9 cellular contexts compared by ENCODE assay signal in genomic region chr1:205823260-205823659, GRCh38. TPM values are rescaled to one million over a fixed set of nuclear protein-coding genes. Genes with fewer than 3 reads are reported as not detected.
DNase-seq lines count a peak whose midpoint lies in the region; ATAC-seq and TF ChIP-seq lines count a peak whose summit lies in the region.
"Not testable (repeated sequence)": the region's sequence is repeated elsewhere in the genome, so short reads cannot be mapped to it uniquely, and the experiment has no call there.
"Had no signal": no experiment of that assay in that cellular context is flagged by ENCODE, and none has a peak within 500 bp of the region (broad histone marks: within the 10 kb centered on the region; RNA-seq: fewer than 3 reads in every experiment).

No MANE protein-coding gene starts in this region.

- DNase-seq in DND-41 (peak; percentile 19), MM.1S (peak; percentile 51)
- not testable (repeated sequence) for DNase-seq in T-helper 17 cell; natural killer cell treated with Interleukin-12 subunit alpha and Interleukin-12 subunit beta and Interleukin-15 and Interleukin-18, amount 100 ng/mL, for 72 hours (ENCODE audit: low spot score)

- H3K27ac Mint-ChIP-seq in T-helper 17 cell; activated T-helper 17 cell treated with anti-CD3 and anti-CD28 coated beads, Interleukin-2, amount 50 U/mL, for 72 hours: not testable (repeated sequence)
- H3K27ac Mint-ChIP-seq in natural killer cell treated with Interleukin-12 subunit alpha and Interleukin-12 subunit beta and Interleukin-15 and Interleukin-18, amount 100 ng/mL, for 72 hours = peak overlapping the region in 1 of 2 donors; percentile 11

- H4K20me1 ChIP-seq in DND-41 (ENCODE audit: insufficient read depth, low read length); MM.1S (ENCODE audit: insufficient read depth, low read length): not testable (repeated sequence)

- H3K36me3 ChIP-seq in DND-41 (ENCODE audit: insufficient read depth, low read length); MM.1S (replicated peaks; ENCODE audit: insufficient read depth, low read length): not testable (repeated sequence)

- H3K36me3 Mint-ChIP-seq in T-helper 17 cell (ENCODE audit: low read depth); activated T-helper 17 cell treated with anti-CD3 and anti-CD28 coated beads, Interleukin-2, amount 50 U/mL, for 72 hours (ENCODE audit: low read depth); natural killer cell treated with Interleukin-12 subunit alpha and Interleukin-12 subunit beta and Interleukin-15 and Interleukin-18, amount 100 ng/mL, for 72 hours: not testable (repeated sequence)

- H3K27me3 Mint-ChIP-seq in T-helper 17 cell; activated T-helper 17 cell treated with anti-CD3 and anti-CD28 coated beads, Interleukin-2, amount 50 U/mL, for 72 hours; natural killer cell treated with Interleukin-12 subunit alpha and Interleukin-12 subunit beta and Interleukin-15 and Interleukin-18, amount 100 ng/mL, for 72 hours: not testable (repeated sequence)

- not testable (repeated sequence) for H3K27me3 ChIP-seq in DND-41 (ENCODE audit: insufficient read depth, low read length, poor library complexity); MM.1S (replicated peaks; ENCODE audit: insufficient read depth, low read length)

- TF ChIP-seq CTCF in DND-41 (IDR thresholded peaks at IDR 0.05; ENCODE audit: borderline replicate concordance, extremely low read depth, low read length, poor library complexity, severe bottlenecking); MM.1S (IDR thresholded peaks at IDR 0.05; ENCODE audit: low read length): not testable (repeated sequence)

- H2AFZ ChIP-seq in DND-41 (ENCODE audit: low read depth, low read length); MM.1S (ENCODE audit: low read length): not testable (repeated sequence)

- peak overlapping the region; percentile 39 for H3K4me2 ChIP-seq in DND-41 (ENCODE audit: insufficient read depth, low read length)
- peak overlapping the region; percentile 37; the same call in 1 of the 2 replicates for H3K4me2 ChIP-seq in MM.1S (ENCODE audit: low read depth, low read length)

- peaks cover 25% of the 10 kb centered on the region for H3K4me1 Mint-ChIP-seq in T-helper 17 cell
- H3K4me1 Mint-ChIP-seq in activated T-helper 17 cell treated with anti-CD3 and anti-CD28 coated beads, Interleukin-2, amount 50 U/mL, for 72 hours = peaks cover 28% of the 10 kb centered on the region
- peaks cover 19 to 29% of the 10 kb centered on the region in 2 donors for H3K4me1 Mint-ChIP-seq in natural killer cell treated with Interleukin-12 subunit alpha and Interleukin-12 subunit beta and Interleukin-15 and Interleukin-18, amount 100 ng/mL, for 72 hours (ENCODE audit: low read depth in 2 of 2)

- H3F3A ChIP-seq in MM.1S (ENCODE audit: insufficient read depth, low read length) = not testable (repeated sequence)

- H3K4me3 ChIP-seq in DND-41 (ENCODE audit: low read depth in 1 of 2, low read length in 2 of 2); MM.1S (ENCODE audit: low read length): not testable (repeated sequence)

- H3K9me3 Mint-ChIP-seq in activated T-helper 17 cell treated with anti-CD3 and anti-CD28 coated beads, Interleukin-2, amount 50 U/mL, for 72 hours; natural killer cell treated with Interleukin-12 subunit alpha and Interleukin-12 subunit beta and Interleukin-15 and Interleukin-18, amount 100 ng/mL, for 72 hours: not testable (repeated sequence)

- not testable (repeated sequence) for H3K79me2 ChIP-seq in DND-41 (ENCODE audit: insufficient read depth, low read length); MM.1S (ENCODE audit: low read length)

- H3K4me3 Mint-ChIP-seq in T-helper 17 cell = not testable (repeated sequence)
- H3K4me3 Mint-ChIP-seq in activated T-helper 17 cell treated with anti-CD3 and anti-CD28 coated beads, Interleukin-2, amount 50 U/mL, for 72 hours = peak overlapping the region; percentile 26
- H3K4me3 Mint-ChIP-seq in natural killer cell treated with Interleukin-12 subunit alpha and Interleukin-12 subunit beta and Interleukin-15 and Interleukin-18, amount 100 ng/mL, for 72 hours = peak overlapping the region; percentile 52

- H3K27ac ChIP-seq in DND-41 (ENCODE audit: low read length) = peak overlapping the region; percentile 77
- not testable (repeated sequence) for H3K27ac ChIP-seq in MM.1S (ENCODE audit: low read length)

- not testable (repeated sequence) for H3K9me2 ChIP-seq in MM.1S (replicated peaks; ENCODE audit: insufficient read depth, low read length)

- peaks cover 39% of the 10 kb centered on the region for H3K4me1 ChIP-seq in DND-41 (ENCODE audit: insufficient read depth, low read length)
- H3K4me1 ChIP-seq in MM.1S (ENCODE audit: low read length) = peaks cover 22% of the 10 kb centered on the region

- peak overlapping the region; percentile 33 for H3K9ac ChIP-seq in DND-41 (ENCODE audit: low read depth, low read length)
- H3K9ac ChIP-seq in MM.1S (ENCODE audit: low read length) = not testable (repeated sequence)

- not testable (repeated sequence) for H3K9me3 ChIP-seq in DND-41 (ENCODE audit: insufficient read depth, low read length, severe bottlenecking); MM.1S (replicated peaks; ENCODE audit: insufficient read depth, low read length); T-helper 17 cell (ENCODE audit: control insufficient read depth, low read length, poor library complexity, severe bottlenecking)

- ATAC-seq in DND-41 (ENCODE audit: insufficient read depth, low read depth) (peak; percentile 77), GM21529 (IDR thresholded peaks at IDR 0.05; ENCODE audit: unreplicated experiment) (peak; percentile 53), HG02885 (IDR thresholded peaks at IDR 0.05; ENCODE audit: poor library complexity, unreplicated experiment) (peak; percentile 69), T-helper 17 cell (peak; percentile 28)
- peak; percentile 67 for ATAC-seq in activated T-helper 17 cell treated with anti-CD3 and anti-CD28 coated beads, Interleukin-2, amount 50 U/mL, for 72 hours (replicated peaks)
- peak in 1 of 2 donors; percentile 41 for ATAC-seq in natural killer cell treated with Interleukin-12 subunit alpha and Interleukin-12 subunit beta and Interleukin-15 and Interleukin-18, amount 100 ng/mL, for 72 hours

RNA-seq across cellular contexts. Expression of gene SLC41A1, which starts 10.3 kb away (rescaled TPM):
- total RNA-seq in T-helper 17 cell = 10 to 100 TPM; 33.5 to 36.2 TPM
- total RNA-seq in activated T-helper 17 cell treated with anti-CD3 and anti-CD28 coated beads, Interleukin-2, amount 50 U/mL, for 72 hours = 10 to 100 TPM; 27.7 to 56.8 TPM
- 10 to 100 TPM; 66.2 to 80.2 TPM for total RNA-seq in natural killer cell treated with Interleukin-12 subunit alpha and Interleukin-12 subunit beta and Interleukin-15 and Interleukin-18, amount 100 ng/mL, for 72 hours

RNA-seq across cellular contexts. Expression of gene PM20D1, which starts 26.7 kb away (rescaled TPM):
- 1 to 10 TPM; 1.1 to 1.9 TPM for total RNA-seq in T-helper 17 cell
- under 1 TPM; 0.32 TPM for total RNA-seq in activated T-helper 17 cell treated with anti-CD3 and anti-CD28 coated beads, Interleukin-2, amount 50 U/mL, for 72 hours
- under 1 TPM in 1 of 2 donors, not detected in 1; 0.75 TPM for total RNA-seq in natural killer cell treated with Interleukin-12 subunit alpha and Interleukin-12 subunit beta and Interleukin-15 and Interleukin-18, amount 100 ng/mL, for 72 hours
- total RNA-seq: H1, RPMI7951 had no signal

RNA-seq across cellular contexts. Expression of gene RAB29, which starts 48.0 kb away (rescaled TPM):
- 10 to 100 TPM; 30.5 to 38.2 TPM for total RNA-seq in T-helper 17 cell
- 10 to 100 TPM; 31.9 to 40.4 TPM for total RNA-seq in activated T-helper 17 cell treated with anti-CD3 and anti-CD28 coated beads, Interleukin-2, amount 50 U/mL, for 72 hours
- 100 to 1,000 TPM; 109 to 217 TPM for total RNA-seq in natural killer cell treated with Interleukin-12 subunit alpha and Interleukin-12 subunit beta and Interleukin-15 and Interleukin-18, amount 100 ng/mL, for 72 hours
